In the genomic region with DNA sequence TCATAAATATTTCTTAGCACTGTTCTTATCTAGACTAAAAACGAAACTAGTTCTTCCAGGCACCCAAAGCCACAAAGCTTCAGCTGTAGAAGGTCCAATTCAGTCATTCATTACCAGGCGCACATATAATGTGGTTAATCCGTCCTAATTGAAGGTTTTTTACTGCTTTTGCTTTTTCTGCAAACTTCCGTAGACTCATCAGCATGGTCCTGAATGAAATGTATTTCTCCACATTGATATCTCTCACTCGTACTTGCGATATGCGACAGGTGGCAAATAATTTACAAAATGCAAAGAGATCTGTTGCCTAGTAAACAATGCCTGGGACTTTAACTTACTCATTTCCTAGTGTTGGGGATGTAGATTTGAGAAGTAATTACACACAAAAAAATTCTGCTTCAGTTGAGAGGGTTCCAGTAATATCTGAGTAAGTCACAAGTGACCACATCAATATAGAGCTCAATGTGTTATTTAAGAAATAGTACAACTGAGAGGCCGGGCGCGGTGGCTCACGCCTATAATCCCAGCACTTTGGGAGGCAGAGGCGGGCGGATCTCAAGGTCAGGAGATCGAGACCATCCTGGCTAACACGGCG, we compare ENCODE assay signal across 8 cellular contexts.
A peak's percentile ranks its signal among the peaks of the same experiment; 100 is the strongest.
DNase-seq lines count a peak whose midpoint lies in the region; ATAC-seq and TF ChIP-seq lines count a peak whose summit lies in the region.

No MANE protein-coding gene starts in this region.

- H3K4me1 Mint-ChIP-seq in activated T-cell treated with anti-CD3 and anti-CD28 coated beads, Interleukin-2, amount 50 U/mL, for 24 hours (ENCODE audit: low read depth): peaks cover 81% of the 10 kb centered on the region
- peaks cover 82% of the 10 kb centered on the region for H3K4me1 Mint-ChIP-seq in activated CD4-positive, alpha-beta T cell treated with anti-CD3 and anti-CD28 coated beads, Interleukin-2, amount 10 ng/mL, durations not matched to agents 7 days and 5 days

- no peaks in the 10 kb centered on the region for H3K9me3 Mint-ChIP-seq in activated T-cell treated with anti-CD3 and anti-CD28 coated beads, Interleukin-2, amount 50 U/mL, for 24 hours
- no peaks in the 10 kb centered on the region for H3K9me3 Mint-ChIP-seq in activated CD4-positive, alpha-beta T cell treated with anti-CD3 and anti-CD28 coated beads, Interleukin-2, amount 10 ng/mL, durations not matched to agents 7 days and 5 days

- CTCF ChIA-PET in activated CD4-positive, alpha-beta T cell treated with anti-CD3 and anti-CD28 coated beads, Interleukin-2, amount 10 ng/mL, durations not matched to agents 7 days and 5 days (lab: Charles Lee): interaction anchor here (0.6 to 1.5 kb wide), 5 partner anchors 14 to 188 kb away, joined by 3 to 6 read pairs (median 3); no protein-coding TSS in a partner anchor

- no peaks in the 10 kb centered on the region for H3K27me3 Mint-ChIP-seq in activated T-cell treated with anti-CD3 and anti-CD28 coated beads, Interleukin-2, amount 50 U/mL, for 24 hours
- no peaks in the 10 kb centered on the region for H3K27me3 Mint-ChIP-seq in activated CD4-positive, alpha-beta T cell treated with anti-CD3 and anti-CD28 coated beads, Interleukin-2, amount 10 ng/mL, durations not matched to agents 7 days and 5 days

- ATAC-seq in HG03097 (IDR thresholded peaks at IDR 0.05; ENCODE audit: low FRiP score, unreplicated experiment) (peak; percentile 53), sciatic nerve (peak; percentile 37), Right ventricle myocardium inferior (no peak), omental fat pad (ENCODE audit: low FRiP score) (no peak)

- H3K27ac Mint-ChIP-seq in activated T-cell treated with anti-CD3 and anti-CD28 coated beads, Interleukin-2, amount 50 U/mL, for 24 hours: peak overlapping the region; percentile 92
- H3K27ac Mint-ChIP-seq in activated CD4-positive, alpha-beta T cell treated with anti-CD3 and anti-CD28 coated beads, Interleukin-2, amount 10 ng/mL, durations not matched to agents 7 days and 5 days: peak overlapping the region; percentile 78

- peak; percentile 45 for DNase-seq in activated T-cell treated with anti-CD3 and anti-CD28 coated beads, Interleukin-2, amount 50 U/mL, for 24 hours
- DNase-seq in activated T-cell treated with anti-CD3 and anti-CD28 coated beads for 4 hours (no peak), sciatic nerve (ENCODE audit: low spot score) (no peak), NCI-H1930 (lab: John Stamatoyannopoulos, UW) (no peak), Right ventricle myocardium inferior (ENCODE audit: missing footprints) (no peak), omental fat pad (ENCODE audit: low spot score) (no peak)
- DNase-seq in activated CD4-positive, alpha-beta T cell treated with anti-CD3 and anti-CD28 coated beads, Interleukin-2, amount 10 ng/mL, durations not matched to agents 7 days and 5 days: peak; percentile 67

- TF ChIP-seq CTCF in omental fat pad (IDR thresholded peaks at IDR 0.05): no peak

- H3K4me3 Mint-ChIP-seq in activated T-cell treated with anti-CD3 and anti-CD28 coated beads, Interleukin-2, amount 50 U/mL, for 24 hours: peak overlapping the region; percentile 62
- peak overlapping the region; percentile 60 for H3K4me3 Mint-ChIP-seq in activated CD4-positive, alpha-beta T cell treated with anti-CD3 and anti-CD28 coated beads, Interleukin-2, amount 10 ng/mL, durations not matched to agents 7 days and 5 days

- POLR2A ChIA-PET in activated CD4-positive, alpha-beta T cell treated with anti-CD3 and anti-CD28 coated beads, Interleukin-2, amount 10 ng/mL, durations not matched to agents 7 days and 5 days (lab: Charles Lee): interaction anchor here (0.8 to 1.5 kb wide), 2 partner anchors 10 to 50 kb away, joined by 3 read pairs; no protein-coding TSS in a partner anchor

- H3K36me3 Mint-ChIP-seq in activated T-cell treated with anti-CD3 and anti-CD28 coated beads, Interleukin-2, amount 50 U/mL, for 24 hours (ENCODE audit: low read depth): no peaks in the 10 kb centered on the region
- peaks cover 4% of the 10 kb centered on the region for H3K36me3 Mint-ChIP-seq in activated CD4-positive, alpha-beta T cell treated with anti-CD3 and anti-CD28 coated beads, Interleukin-2, amount 10 ng/mL, durations not matched to agents 7 days and 5 days (ENCODE audit: low read depth)

- intact Hi-C loops in sciatic nerve (cut with DNase I) (no loop called here), Right ventricle myocardium inferior (cut with DNase I) (no loop called here)

Comparison
In these comparisons a context has a peak if more than half of its experiments do, and no peak if none do; other contexts are left out.
1. DNase-seq: peak in activated T-cell treated with anti-CD3 and anti-CD28 coated beads, Interleukin-2, amount 50 U/mL, for 24 hours (single experiment) and activated CD4-positive, alpha-beta T cell treated with anti-CD3 and anti-CD28 coated beads, Interleukin-2, amount 10 ng/mL, durations not matched to agents 7 days and 5 days (single experiment); none in activated T-cell treated with anti-CD3 and anti-CD28 coated beads for 4 hours (single experiment), sciatic nerve (single experiment), NCI-H1930 (0 of 2), Right ventricle myocardium inferior (single experiment) and omental fat pad (single experiment).
2. ATAC-seq: peak in HG03097 (single experiment) and sciatic nerve (single experiment); none in Right ventricle myocardium inferior (single experiment) and omental fat pad (single experiment).